15 cellular contexts compared by ENCODE assay signal in the genomic region with DNA sequence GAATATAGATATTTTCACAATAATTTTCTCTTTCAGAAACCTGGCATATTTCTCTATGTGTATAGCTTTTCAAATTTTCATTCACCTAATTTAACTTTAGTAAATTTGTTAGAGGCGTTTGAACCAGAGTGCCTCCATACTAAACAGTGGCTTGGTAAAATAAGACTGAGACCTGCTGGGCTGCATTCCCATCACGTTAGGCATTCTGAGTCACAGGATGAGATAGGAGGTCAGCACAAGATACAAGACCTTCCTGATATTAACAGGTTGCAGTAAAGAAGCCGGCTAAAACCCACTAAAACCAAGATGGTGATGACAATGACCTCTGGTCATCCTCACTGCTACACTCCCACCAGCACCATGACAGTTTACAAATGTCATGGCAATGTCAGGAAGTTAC. TPM values are rescaled to one million over a fixed set of nuclear protein-coding genes. Genes with fewer than 3 reads are reported as not detected.
A peak's percentile ranks its signal among the peaks of the same experiment; 100 is the strongest.
DNase-seq lines count a peak whose midpoint lies in the region; FAIRE-seq and TF ChIP-seq lines count a peak whose summit lies in the region.
"Had no signal": no experiment of that assay in that cellular context is flagged by ENCODE, and none has a peak within 500 bp of the region (broad histone marks: within the 10 kb centered on the region; RNA-seq: fewer than 3 reads in every experiment).

No MANE protein-coding gene starts in this region.

- H3K4me2 ChIP-seq in mesendoderm (ENCODE audit: low read length) = no peak overlapping the region

- no peak for TF ChIP-seq POLR2A in GM12892 (IDR thresholded peaks at IDR 0.05; ENCODE audit: low read depth, low read length)

- H2BK5ac ChIP-seq in mesendoderm (ENCODE audit: low read length) = no peak overlapping the region

- in situ Hi-C loops in brain microvascular endothelial cell (cut with HindIII; ENCODE audit: low pct_ligation_motif_present, low sequenced_read_pairs) = no loop called here

- no peak overlapping the region for H3K9ac ChIP-seq in mesendoderm (ENCODE audit: low read length)

- H3K27ac ChIP-seq in brain microvascular endothelial cell = no peak overlapping the region
- no peak overlapping the region for H3K27ac ChIP-seq in mesendoderm (ENCODE audit: low read depth, low read length)
- H3K27ac ChIP-seq: SJCRH30 had no signal

- H3K79me1 ChIP-seq in mesendoderm (ENCODE audit: low read length) = peaks cover 7% of the 10 kb centered on the region

- H3K56ac ChIP-seq in mesendoderm (ENCODE audit: low read length) = no peak overlapping the region

- no peak overlapping the region for H3K4ac ChIP-seq in mesendoderm (ENCODE audit: low read depth, low read length)

- H4K8ac ChIP-seq in mesendoderm (ENCODE audit: low read depth, low read length) = no peak overlapping the region

- no peak for TF ChIP-seq CTCF in brain microvascular endothelial cell (IDR thresholded peaks at IDR 0.05; ENCODE audit: low read depth, low read length, missing control alignments)

- H3K27me3 ChIP-seq in brain microvascular endothelial cell (replicated peaks) (no peaks in the 10 kb centered on the region), mesendoderm (ENCODE audit: insufficient read depth, low read length, poor library complexity) (no peaks in the 10 kb centered on the region)
- H3K27me3 ChIP-seq: SJCRH30 had no signal

- WGBS in mesendoderm (ENCODE audit: extremely low coverage, insufficient coverage, low lambda C conversion rate) = no CpG with 5 or more reads among the region's 3 CpGs

- H4K5ac ChIP-seq in mesendoderm (ENCODE audit: low read length) = no peak overlapping the region

- H3K23ac ChIP-seq in mesendoderm (ENCODE audit: low read length) = no peak overlapping the region

- peaks cover 37% of the 10 kb centered on the region for H3K79me2 ChIP-seq in mesendoderm (ENCODE audit: control insufficient read depth, insufficient read depth, low read length)

- H2BK15ac ChIP-seq in mesendoderm (replicated peaks; ENCODE audit: low read depth) = no peak overlapping the region

- H3K36me3 ChIP-seq in brain microvascular endothelial cell (replicated peaks) = peaks cover 2% of the 10 kb centered on the region
- no peaks in the 10 kb centered on the region for H3K36me3 ChIP-seq in mesendoderm (ENCODE audit: control insufficient read depth, insufficient read depth, low read length)

- H2BK120ac ChIP-seq in mesendoderm (ENCODE audit: low read depth, low read length) = no peak overlapping the region

- H3K4me1 ChIP-seq in mesendoderm (ENCODE audit: control insufficient read depth, low read depth, low read length) = no peaks in the 10 kb centered on the region
- H3K4me1 ChIP-seq: SJCRH30 had no signal

- H3K4me3 ChIP-seq in brain microvascular endothelial cell (ENCODE audit: low read depth, low read length) (no peak overlapping the region), mesendoderm (ENCODE audit: low read length) (no peak overlapping the region)
- H3K4me3 ChIP-seq: SJCRH30 had no signal

- peak; percentile 5 for FAIRE-seq in GM12892 (lab: Jason Lieb, UNC)

- no peak overlapping the region for H2AK5ac ChIP-seq in mesendoderm (ENCODE audit: low read length)

- H3K18ac ChIP-seq in mesendoderm (ENCODE audit: low read length) = no peak overlapping the region

- DNase-seq in GM12892 (ENCODE audit: insufficient read length) (no peak), NCI-H226 (peak; percentile 22), brain microvascular endothelial cell (peak; percentile 15), mesendoderm (peak; percentile 56), SW480 (ENCODE audit: low spot score) (no peak), hippocampal formation (lab: John Stamatoyannopoulos, UW) (no peak), NCI-H2029 treated with DMSO at 0.1 percent for 48 hours (lab: John Stamatoyannopoulos, UW) (no peak), EL (no peak)
- DNase-seq: AML-193; CD4-positive, CD25-positive, alpha-beta regulatory T cell; DMS79 treated with DMSO at 0.1 percent for 48 hours; NCI-H1105 treated with DMSO at 0.1 percent for 48 hours; NCI-H187; NCI-H2171; SJCRH30 had no signal

RNA-seq across cellular contexts. Expression of gene RNF38, which starts 13.7 kb away (rescaled TPM):
- 14.8 TPM for polyA plus RNA-seq in GM12892 (2012; ENCODE audit: missing spikeins)
- 22.1 TPM for polyA plus RNA-seq in mesendoderm (2013, experiment 1 of 2)
- polyA plus RNA-seq in mesendoderm (2013, experiment 2 of 2) = 20.9 TPM

Comparison
In these comparisons a context has a peak if more than half of its experiments do, and no peak if none do; other contexts are left out.
1. DNase-seq: peak in NCI-H226 (single experiment), brain microvascular endothelial cell (single experiment) and mesendoderm (single experiment); none in GM12892 (single experiment), SW480 (single experiment), hippocampal formation (0 of 2), NCI-H2029 treated with DMSO at 0.1 percent for 48 hours (single experiment) and EL (single experiment).